ENCODE assay signal across 8 cellular contexts in the genomic region with DNA sequence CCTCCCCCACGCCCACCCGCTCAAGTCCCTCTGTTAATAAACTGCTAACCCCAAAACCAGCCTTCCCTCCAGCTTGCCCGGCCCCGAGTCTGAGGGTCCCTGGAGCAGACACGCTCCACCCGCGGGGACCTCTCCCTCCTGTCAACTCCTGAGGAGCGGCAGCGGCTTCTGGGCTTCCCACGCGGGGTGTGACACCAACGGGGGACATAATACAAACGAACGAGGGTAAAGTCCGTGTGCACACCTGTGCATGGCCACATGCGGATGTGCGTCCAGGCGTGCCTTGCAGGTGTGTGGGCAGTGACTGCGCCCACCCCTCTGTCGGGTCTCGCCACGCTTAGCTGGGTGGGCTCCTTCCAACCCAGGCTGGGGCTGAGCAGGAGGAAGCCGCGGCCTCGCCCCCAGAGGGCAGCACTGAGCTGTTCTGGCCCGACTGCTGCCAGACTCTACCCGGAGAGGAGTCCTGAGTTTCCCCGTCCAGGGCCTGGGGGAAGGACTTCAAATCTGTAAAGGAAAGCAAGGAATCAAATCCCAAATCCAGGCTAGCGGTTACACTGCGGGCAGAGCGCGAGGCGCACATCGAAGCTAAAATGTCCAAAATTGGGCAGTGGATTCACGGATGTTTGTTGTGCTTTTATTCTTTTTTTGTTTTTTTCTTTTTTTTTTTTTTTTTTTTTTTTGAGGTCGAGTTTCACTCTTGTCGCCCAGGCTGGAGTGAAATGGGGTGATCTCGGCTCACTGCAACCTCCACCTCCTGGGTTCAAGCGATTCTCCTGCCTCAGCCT. TPM values are rescaled to one million over a fixed set of nuclear protein-coding genes. Genes with fewer than 3 reads are reported as not detected.
A peak's percentile ranks its signal among the peaks of the same experiment; 100 is the strongest.
DNase-seq lines count a peak whose midpoint lies in the region; ATAC-seq and TF ChIP-seq lines count a peak whose summit lies in the region.

No MANE protein-coding gene starts in this region.

- peak; percentile 90 to 92 for ATAC-seq in activated T-cell treated with anti-CD3 and anti-CD28 coated beads, Interleukin-2, amount 50 U/mL, for 4 hours
- no peak for ATAC-seq in HG02970 (IDR thresholded peaks at IDR 0.05; ENCODE audit: low FRiP score, unreplicated experiment)

- H3K36me3 Mint-ChIP-seq in activated T-cell treated with anti-CD3 and anti-CD28 coated beads, Interleukin-2, amount 50 U/mL, for 4 hours (ENCODE audit: insufficient read depth) = no peaks in the 10 kb centered on the region

- TF ChIP-seq EP300 in Ishikawa (IDR thresholded peaks at IDR 0.05; ENCODE audit: borderline replicate concordance) (0 out of 2 replicates have a peak, but pooled peaks have one; percentile 10), esophagus muscularis mucosa (IDR thresholded peaks at IDR 0.05) (no peak)

- H3K9me3 ChIP-seq in esophagus muscularis mucosa = no peaks in the 10 kb centered on the region
- H3K9me3 ChIP-seq in muscle layer of duodenum (ENCODE audit: control insufficient read depth in 1 of 2, low read length in 2 of 2) = no peaks in the 10 kb centered on the region

- H3K4me3 ChIP-seq in esophagus muscularis mucosa = peak overlapping the region; percentile 41 to 58 (median 46)
- peak overlapping the region; percentile 50 to 69 for H3K4me3 ChIP-seq in muscle layer of duodenum (ENCODE audit: low read depth in 1 of 2, low read length in 2 of 2)

- H3K36me3 ChIP-seq in esophagus muscularis mucosa (no peaks in the 10 kb centered on the region), muscle layer of duodenum (ENCODE audit: control insufficient read depth in 1 of 2, insufficient read depth in 2 of 2, low read length in 2 of 2) (no peaks in the 10 kb centered on the region)

- no peak for TF ChIP-seq POLR2A in esophagus muscularis mucosa (IDR thresholded peaks at IDR 0.05; ENCODE audit: low read depth)

- TF ChIP-seq RAD21 in Ishikawa (IDR thresholded peaks at IDR 0.05; ENCODE audit: low read depth) = peak; percentile 91

- H3K4me3 Mint-ChIP-seq in activated T-cell treated with anti-CD3 and anti-CD28 coated beads, Interleukin-2, amount 50 U/mL, for 4 hours = peak overlapping the region; percentile 72

- TF ChIP-seq CTCF in GM10266 (IDR thresholded peaks at IDR 0.05; ENCODE audit: control insufficient read depth, insufficient read depth, low read depth, missing control alignments) (peak; percentile 91), esophagus muscularis mucosa (IDR thresholded peaks at IDR 0.05) (peak; percentile 93 to 94 (median 93))

- no peaks in the 10 kb centered on the region for H3K9me3 Mint-ChIP-seq in activated T-cell treated with anti-CD3 and anti-CD28 coated beads, Interleukin-2, amount 50 U/mL, for 4 hours

- intact Hi-C loops in esophagus muscularis mucosa (cut with DNase I) = loop anchor here (2.0 to 5.0 kb wide), 5 partner anchors 14 to 846 kb away; no protein-coding TSS in a partner anchor

- H3K4me1 ChIP-seq in esophagus muscularis mucosa = peaks cover 12 to 44% (median 38%) of the 10 kb centered on the region in 4 donors
- peaks cover 0 to 19% of the 10 kb centered on the region in 2 donors for H3K4me1 ChIP-seq in muscle layer of duodenum (ENCODE audit: control insufficient read depth in 1 of 2, insufficient read depth in 2 of 2, low read length in 2 of 2)

- DNase-seq in GM10266 (ENCODE audit: extremely low spot score) (peak; percentile 87), OCI-M2 (lab: John Stamatoyannopoulos, UW; ENCODE audit: unreplicated experiment) (peak; percentile 58), esophagus muscularis mucosa (ENCODE audit: extremely low spot score) (peak; percentile 94)
- DNase-seq in activated T-cell treated with anti-CD3 and anti-CD28 coated beads, Interleukin-2, amount 50 U/mL, for 4 hours = peak; percentile 84
- DNase-seq in stimulated activated CD8-positive, alpha-beta memory T cell treated with anti-CD3 and anti-CD28 coated beads, Interleukin-4, amount 100 ng/mL, for 48 hours = peak; percentile 95

- H3K27me3 Mint-ChIP-seq in activated T-cell treated with anti-CD3 and anti-CD28 coated beads, Interleukin-2, amount 50 U/mL, for 4 hours (ENCODE audit: low read depth) = no peaks in the 10 kb centered on the region

- H3K4me1 Mint-ChIP-seq in activated T-cell treated with anti-CD3 and anti-CD28 coated beads, Interleukin-2, amount 50 U/mL, for 4 hours (ENCODE audit: low read depth) = peaks cover 10% of the 10 kb centered on the region

- WGBS in esophagus muscularis mucosa = 11% methylated on average over 32 of the region's 39 CpGs

- H3K27me3 ChIP-seq in esophagus muscularis mucosa (peaks cover 0 to 3% (median 0%) of the 10 kb centered on the region in 4 donors), muscle layer of duodenum (ENCODE audit: low read depth, low read length) (no peaks in the 10 kb centered on the region)

- H3K27ac ChIP-seq in esophagus muscularis mucosa (replicated peaks in 1 of 4) = peak overlapping the region; percentile 47 to 60 (median 54)
- H3K27ac ChIP-seq in muscle layer of duodenum (ENCODE audit: low read length) = no peak overlapping the region

TF ChIP-seq in Ishikawa, 13 proteins besides CTCF, POLR2A, EP300 and RAD21:
- TF ChIP-seq CEBPB (IDR thresholded peaks at IDR 0.05) (no peak), TCF12 (IDR thresholded peaks at IDR 0.05; ENCODE audit: low read depth) (peak; percentile 25; the same call in 1 of the 2 replicates)
- TF ChIP-seq, protein P1, sequence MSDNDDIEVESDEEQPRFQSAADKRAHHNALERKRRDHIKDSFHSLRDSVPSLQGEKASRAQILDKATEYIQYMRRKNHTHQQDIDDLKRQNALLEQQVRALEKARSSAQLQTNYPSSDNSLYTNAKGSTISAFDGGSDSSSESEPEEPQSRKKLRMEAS (IDR thresholded peaks at IDR 0.05) = peak; percentile 52

RNA-seq across cellular contexts. Expression of a gene that starts 24.2 kb away (rescaled TPM):
- total RNA-seq in activated T-cell treated with anti-CD3 and anti-CD28 coated beads, Interleukin-2, amount 50 U/mL, for 4 hours = not detected
- 1 to 10 TPM in 2 of 4 donors, under 1 TPM in 1, not detected in 1; 0.58 to 5.6 (median 1.2) TPM for total RNA-seq in esophagus muscularis mucosa

RNA-seq across cellular contexts. Expression of a gene that starts 36.0 kb away (rescaled TPM):
- not detected for total RNA-seq in activated T-cell treated with anti-CD3 and anti-CD28 coated beads, Interleukin-2, amount 50 U/mL, for 4 hours
- 1 to 10 TPM in 1 of 4 donors, not detected in 3; 1.7 TPM for total RNA-seq in esophagus muscularis mucosa

RNA-seq across cellular contexts. Expression of a gene that starts 40.1 kb away (rescaled TPM):
- 1,000 to 10,000 TPM; 1,373 to 1,742 (median 1,506) TPM for total RNA-seq in activated T-cell treated with anti-CD3 and anti-CD28 coated beads, Interleukin-2, amount 50 U/mL, for 4 hours
- 100 to 1,000 TPM; 158 to 426 (median 207) TPM for total RNA-seq in esophagus muscularis mucosa
